ENCODE assay signal across 22 cellular contexts in the genomic region with DNA sequence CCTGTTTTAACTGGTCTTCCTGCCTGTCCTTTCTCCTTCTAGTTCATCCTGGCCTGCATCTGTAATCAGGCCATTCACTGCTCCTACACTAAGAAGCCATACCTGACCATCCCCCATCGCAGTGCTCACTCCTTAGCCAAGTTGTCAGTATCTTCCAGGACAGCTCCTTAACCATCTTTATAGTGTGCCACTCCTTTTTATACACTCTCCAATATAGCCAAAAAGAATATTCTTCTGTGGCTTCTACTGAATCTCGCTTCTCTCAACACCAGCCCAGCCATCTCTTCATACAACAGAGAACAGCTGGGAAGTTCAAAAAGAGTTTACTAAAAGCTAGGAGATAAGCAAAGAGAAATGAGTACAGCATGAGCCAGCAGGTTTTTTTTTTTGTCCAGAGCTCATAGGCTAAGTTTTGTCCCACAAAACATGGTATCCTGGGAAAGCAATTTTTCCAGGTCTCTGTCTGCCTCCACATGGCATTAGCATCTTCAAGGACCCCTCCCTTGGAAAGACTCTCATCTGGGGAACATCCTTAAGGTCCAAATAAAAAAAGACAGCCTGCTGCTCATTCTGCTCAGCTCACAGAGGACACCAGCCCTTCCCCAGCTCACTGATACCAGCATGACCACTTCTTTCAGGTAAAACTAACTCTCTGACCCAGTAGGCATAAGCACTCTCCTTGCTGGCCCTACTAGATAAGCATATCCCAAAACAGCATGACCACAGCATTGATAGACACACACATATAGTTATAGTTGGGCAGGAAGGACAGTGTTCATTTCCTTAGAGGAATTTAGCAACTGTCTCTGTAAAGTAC.
"Had no signal": no experiment of that assay in that cellular context is flagged by ENCODE, and none has a peak within 500 bp of the region (broad histone marks: within the 10 kb centered on the region; RNA-seq: fewer than 3 reads in every experiment).

No MANE protein-coding gene starts in this region.

- H3K4me1 ChIP-seq: gastroesophageal sphincter, heart left ventricle, left ventricle myocardium inferior, parathyroid adenoma, upper lobe of left lung had no signal

- H3K4me3 Mint-ChIP-seq: activated CD8-positive, alpha-beta T cell treated with anti-CD3 and anti-CD28 coated beads for 36 hours; activated naive CD4-positive, alpha-beta T cell treated with anti-CD3 and anti-CD28 coated beads for 36 hours; activated naive CD8-positive, alpha-beta T cell treated with anti-CD3 and anti-CD28 coated beads, Interleukin-2, amount 50 U/mL, for 24 hours; activated T-helper 17 cell treated with anti-CD3 and anti-CD28 coated beads, Interleukin-2, amount 50 U/mL, for 72 hours; central memory CD8-positive, alpha-beta T cell; naive B cell; stimulated activated memory B cell treated with anti-CD40 and anti-IgM and Interleukin-4, amounts not matched to agents 10 μg/mL and 1 μg/mL and 100 μg/mL, for 72 hours; T-cell had no signal

- H3K27me3 ChIP-seq: gastroesophageal sphincter, heart left ventricle, neutrophil, testis, upper lobe of left lung had no signal

- H3K27ac ChIP-seq: coronary artery, gastroesophageal sphincter, heart left ventricle, left ventricle myocardium inferior, neutrophil, parathyroid adenoma, testis, upper lobe of left lung had no signal

- ATAC-seq: activated CD8-positive, alpha-beta T cell treated with anti-CD3 and anti-CD28 coated beads for 36 hours; activated naive CD8-positive, alpha-beta T cell treated with anti-CD3 and anti-CD28 coated beads, Interleukin-2, amount 50 U/mL, for 24 hours; activated T-helper 17 cell treated with anti-CD3 and anti-CD28 coated beads, Interleukin-2, amount 50 U/mL, for 72 hours; gastroesophageal sphincter; heart left ventricle; mucosa of descending colon; sciatic nerve; stimulated activated memory B cell treated with anti-CD40 and anti-IgM and Interleukin-4, amounts not matched to agents 10 μg/mL and 1 μg/mL and 100 μg/mL, for 72 hours; T-cell had no signal

- H3K4me3 ChIP-seq: coronary artery, gastroesophageal sphincter, heart left ventricle, left ventricle myocardium inferior, mucosa of descending colon, smooth muscle cell, testis, upper lobe of left lung had no signal

- H3K27ac Mint-ChIP-seq: activated CD8-positive, alpha-beta T cell treated with anti-CD3 and anti-CD28 coated beads for 36 hours; activated naive CD4-positive, alpha-beta T cell treated with anti-CD3 and anti-CD28 coated beads for 36 hours; activated naive CD8-positive, alpha-beta T cell treated with anti-CD3 and anti-CD28 coated beads, Interleukin-2, amount 50 U/mL, for 24 hours; activated T-helper 17 cell treated with anti-CD3 and anti-CD28 coated beads, Interleukin-2, amount 50 U/mL, for 72 hours; stimulated activated memory B cell treated with anti-CD40 and anti-IgM and Interleukin-4, amounts not matched to agents 10 μg/mL and 1 μg/mL and 100 μg/mL, for 72 hours; T-cell had no signal

- H3K27me3 Mint-ChIP-seq: activated CD8-positive, alpha-beta T cell treated with anti-CD3 and anti-CD28 coated beads for 36 hours; activated naive CD8-positive, alpha-beta T cell treated with anti-CD3 and anti-CD28 coated beads, Interleukin-2, amount 50 U/mL, for 24 hours; activated T-helper 17 cell treated with anti-CD3 and anti-CD28 coated beads, Interleukin-2, amount 50 U/mL, for 72 hours; central memory CD8-positive, alpha-beta T cell; naive B cell; stimulated activated memory B cell treated with anti-CD40 and anti-IgM and Interleukin-4, amounts not matched to agents 10 μg/mL and 1 μg/mL and 100 μg/mL, for 72 hours; T-cell had no signal

- H2AFZ ChIP-seq: parathyroid adenoma had no signal

- H3K4me1 Mint-ChIP-seq: activated naive CD8-positive, alpha-beta T cell treated with anti-CD3 and anti-CD28 coated beads, Interleukin-2, amount 50 U/mL, for 24 hours; activated T-helper 17 cell treated with anti-CD3 and anti-CD28 coated beads, Interleukin-2, amount 50 U/mL, for 72 hours; central memory CD8-positive, alpha-beta T cell; naive B cell; stimulated activated memory B cell treated with anti-CD40 and anti-IgM and Interleukin-4, amounts not matched to agents 10 μg/mL and 1 μg/mL and 100 μg/mL, for 72 hours; T-cell had no signal

- H3K9me3 ChIP-seq: gastroesophageal sphincter, heart left ventricle, left ventricle myocardium inferior, mucosa of descending colon, neutrophil, testis, upper lobe of left lung had no signal

- H3K4me2 ChIP-seq: smooth muscle cell had no signal

- H3K9ac ChIP-seq: parathyroid adenoma had no signal

- H3K9me3 Mint-ChIP-seq: activated CD8-positive, alpha-beta T cell treated with anti-CD3 and anti-CD28 coated beads for 36 hours; activated naive CD4-positive, alpha-beta T cell treated with anti-CD3 and anti-CD28 coated beads for 36 hours; activated naive CD8-positive, alpha-beta T cell treated with anti-CD3 and anti-CD28 coated beads, Interleukin-2, amount 50 U/mL, for 24 hours; activated T-helper 17 cell treated with anti-CD3 and anti-CD28 coated beads, Interleukin-2, amount 50 U/mL, for 72 hours; central memory CD8-positive, alpha-beta T cell; naive B cell; stimulated activated memory B cell treated with anti-CD40 and anti-IgM and Interleukin-4, amounts not matched to agents 10 μg/mL and 1 μg/mL and 100 μg/mL, for 72 hours; T-cell had no signal

- DNase-seq: activated CD8-positive, alpha-beta T cell treated with anti-CD3 and anti-CD28 coated beads for 36 hours; activated naive CD4-positive, alpha-beta T cell treated with anti-CD3 and anti-CD28 coated beads for 36 hours; activated naive CD8-positive, alpha-beta T cell treated with anti-CD3 and anti-CD28 coated beads, Interleukin-2, amount 50 U/mL, for 24 hours; activated T-cell treated with anti-CD3 and anti-CD28 coated beads, Interleukin-2, amount 50 U/mL, for 1 hour; heart left ventricle; left ventricle myocardium inferior; mucosa of descending colon; naive B cell; stimulated activated CD4-positive, alpha-beta T cell treated with anti-CD3 and anti-CD28 coated beads, Interleukin-4, amount 100 ng/mL, for 4 hours; T-cell; T-helper 9 cell; testis; upper lobe of left lung had no signal
